ENCODE assay signal across 23 cellular contexts in genomic region chr6:149088361-149088760, GRCh38.
"Had no signal": no experiment of that assay in that cellular context is flagged by ENCODE, and none has a peak within 500 bp of the region (broad histone marks: within the 10 kb centered on the region; RNA-seq: fewer than 3 reads in every experiment).

No MANE protein-coding gene starts in this region.

- H3K27me3 Mint-ChIP-seq: naive thymus-derived CD4-positive, alpha-beta T cell; stimulated activated memory B cell treated with anti-CD40 and anti-IgM and Interleukin-4, amounts not matched to agents 10 μg/mL and 1 μg/mL and 100 μg/mL, for 72 hours had no signal

- ATAC-seq: gastrocnemius medialis; left lobe of liver; naive thymus-derived CD4-positive, alpha-beta T cell; stimulated activated memory B cell treated with anti-CD40 and anti-IgM and Interleukin-4, amounts not matched to agents 10 μg/mL and 1 μg/mL and 100 μg/mL, for 72 hours; stimulated activated naive CD8-positive, alpha-beta T cell treated with anti-CD3 and anti-CD28 coated beads, Interleukin-15, Interleukin-2, amounts not matched to agents 100 U/mL and 50 U/mL, for 24 hours had no signal

- H3K4me1 ChIP-seq: gastrocnemius medialis, right atrium auricular region, testis had no signal

- H3K27me3 ChIP-seq: dorsolateral prefrontal cortex, gastrocnemius medialis, right atrium auricular region, sigmoid colon, testis, tibial nerve, vagina had no signal

- H3K9me3 ChIP-seq: gastrocnemius medialis, prostate gland, right atrium auricular region, sigmoid colon, testis, tibial nerve, vagina had no signal

- H3K4me1 Mint-ChIP-seq: stimulated activated memory B cell treated with anti-CD40 and anti-IgM and Interleukin-4, amounts not matched to agents 10 μg/mL and 1 μg/mL and 100 μg/mL, for 72 hours had no signal

- H3K36me3 Mint-ChIP-seq: stimulated activated memory B cell treated with anti-CD40 and anti-IgM and Interleukin-4, amounts not matched to agents 10 μg/mL and 1 μg/mL and 100 μg/mL, for 72 hours had no signal

- H3K4me3 Mint-ChIP-seq: naive thymus-derived CD4-positive, alpha-beta T cell; nephron progenitor cell; stimulated activated memory B cell treated with anti-CD40 and anti-IgM and Interleukin-4, amounts not matched to agents 10 μg/mL and 1 μg/mL and 100 μg/mL, for 72 hours had no signal

- H3K27ac ChIP-seq: dorsolateral prefrontal cortex, epithelial cell of prostate, gastrocnemius medialis, prostate gland, right atrium auricular region, sigmoid colon, testis, tibial nerve, vagina had no signal

- DNase-seq: dorsolateral prefrontal cortex; effector CD4-positive, alpha-beta T cell; foreskin fibroblast; gastrocnemius medialis; head of caudate nucleus; mesendoderm; midbrain; naive thymus-derived CD4-positive, alpha-beta T cell; nephron progenitor cell; nucleus accumbens; sigmoid colon; stimulated activated CD4-positive, alpha-beta T cell treated with anti-CD3 and anti-CD28 coated beads, Interleukin-2, amount 100 ng/mL, for 24 hours; stimulated activated CD4-positive, alpha-beta T cell treated with anti-CD3 and anti-CD28 coated beads, Interleukin-4, amount 100 ng/mL, for 24 hours; stimulated activated naive CD8-positive, alpha-beta T cell treated with anti-CD3 and anti-CD28 coated beads, Interleukin-15, Interleukin-2, amounts not matched to agents 100 U/mL and 50 U/mL, for 24 hours; substantia nigra; testis had no signal

- H3K27ac Mint-ChIP-seq: nephron progenitor cell; stimulated activated memory B cell treated with anti-CD40 and anti-IgM and Interleukin-4, amounts not matched to agents 10 μg/mL and 1 μg/mL and 100 μg/mL, for 72 hours had no signal

- H3K9me3 Mint-ChIP-seq: naive thymus-derived CD4-positive, alpha-beta T cell; nephron progenitor cell; stimulated activated memory B cell treated with anti-CD40 and anti-IgM and Interleukin-4, amounts not matched to agents 10 μg/mL and 1 μg/mL and 100 μg/mL, for 72 hours had no signal

- H3K4me3 ChIP-seq: dorsolateral prefrontal cortex, gastrocnemius medialis, prostate gland, right atrium auricular region, sigmoid colon, testis, tibial nerve, vagina had no signal

- H3K36me3 ChIP-seq: gastrocnemius medialis, prostate gland, right atrium auricular region, sigmoid colon, tibial nerve, vagina had no signal
